Comparison of ENCODE assay signal across 9 cellular contexts in genomic region chr5:95283761-95284511, GRCh38. TPM values are rescaled to one million over a fixed set of nuclear protein-coding genes. Genes with fewer than 3 reads are reported as not detected.
A peak's percentile ranks its signal among the peaks of the same experiment; 100 is the strongest.
DNase-seq lines count a peak whose midpoint lies in the region; ATAC-seq and TF ChIP-seq lines count a peak whose summit lies in the region.
"Had no signal": no experiment of that assay in that cellular context is flagged by ENCODE, and none has a peak within 500 bp of the region (broad histone marks: within the 10 kb centered on the region; RNA-seq: fewer than 3 reads in every experiment).

No MANE protein-coding gene starts in this region.

- H3K27me3 ChIP-seq in naive thymus-derived CD4-positive, alpha-beta T cell (ENCODE audit: control insufficient read depth in 2 of 2, insufficient read depth in 2 of 2, low read length in 2 of 2), result peaks cover 8 to 13% of the 10 kb centered on the region in 2 donors

- CTCF ChIA-PET in naive thymus-derived CD4-positive, alpha-beta T cell (lab: Charles Lee), result interaction anchor here (0.6 kb wide), 1 partner anchor 205 kb away, joined by 8 read pairs; no protein-coding TSS in a partner anchor

- intact Hi-C loops in naive thymus-derived CD4-positive, alpha-beta T cell (cut with micrococcal nuclease), result loop anchor here in 1 of 2 donors (5.0 kb wide), 1 partner anchor 563 kb away; no protein-coding TSS in a partner anchor

- H3K27ac Mint-ChIP-seq in naive thymus-derived CD4-positive, alpha-beta T cell, result no peak overlapping the region
- H3K27ac Mint-ChIP-seq: CD4-positive, alpha-beta memory T cell had no signal

- TF ChIP-seq EP300 in Ishikawa (IDR thresholded peaks at IDR 0.05; ENCODE audit: borderline replicate concordance), result no peak

- peaks cover 0 to 17% (median 11%) of the 10 kb centered on the region in 7 donors for H3K4me1 Mint-ChIP-seq in naive thymus-derived CD4-positive, alpha-beta T cell

- H3K4me3 Mint-ChIP-seq in naive thymus-derived CD4-positive, alpha-beta T cell, result peak overlapping the region in 7 of 10 donors; percentile 38 to 82 (median 78)

- POLR2A ChIA-PET in naive thymus-derived CD4-positive, alpha-beta T cell (lab: Charles Lee), result no interaction called here

- DNase-seq in NCI-H187 (lab: John Stamatoyannopoulos, UW) (peak; percentile 13 to 43), NCI-H187 treated with DMSO at 0.1 percent for 48 hours (lab: John Stamatoyannopoulos, UW) (no peak), UCSD-AML1 (lab: John Stamatoyannopoulos, UW; ENCODE audit: unreplicated experiment) (peak; percentile 58)
- DNase-seq in naive thymus-derived CD4-positive, alpha-beta T cell, result peak in 7 of 9 donors; percentile 4 to 33 (median 15)
- no peak for DNase-seq in effector CD8-positive, alpha-beta T cell (lab: John Stamatoyannopoulos, UW)

- ATAC-seq in GM21447 (IDR thresholded peaks at IDR 0.05; ENCODE audit: unreplicated experiment) (peak; percentile 60), esophagus mucosa (peak; percentile 53)
- ATAC-seq in naive thymus-derived CD4-positive, alpha-beta T cell, result peak; percentile 74

- H3K4me3 ChIP-seq in naive thymus-derived CD4-positive, alpha-beta T cell (ENCODE audit: low read length), result peak overlapping the region; percentile 40

- peaks cover 56 to 74% (median 66%) of the 10 kb centered on the region in 5 donors for H3K27me3 Mint-ChIP-seq in naive thymus-derived CD4-positive, alpha-beta T cell

- no peaks in the 10 kb centered on the region for H3K36me3 ChIP-seq in naive thymus-derived CD4-positive, alpha-beta T cell (ENCODE audit: control insufficient read depth in 2 of 3, insufficient read depth in 3 of 3, low read length in 3 of 3)

- H3K27ac ChIP-seq in naive thymus-derived CD4-positive, alpha-beta T cell (ENCODE audit: low read depth, low read length), result no peak overlapping the region

- peaks cover 0 to 4% (median 0%) of the 10 kb centered on the region in 11 donors for H3K9me3 Mint-ChIP-seq in naive thymus-derived CD4-positive, alpha-beta T cell

- H3K9me3 ChIP-seq in naive thymus-derived CD4-positive, alpha-beta T cell (ENCODE audit: control insufficient read depth in 2 of 3, low read length in 3 of 3), result no peaks in the 10 kb centered on the region

- peak; percentile 21; the same call in 1 of the 2 replicates for TF ChIP-seq RAD21 in Ishikawa (IDR thresholded peaks at IDR 0.05; ENCODE audit: low read depth)

- H3K36me3 Mint-ChIP-seq in naive thymus-derived CD4-positive, alpha-beta T cell, result peaks cover 0 to 4% (median 0%) of the 10 kb centered on the region in 5 donors
- H3K36me3 Mint-ChIP-seq: CD4-positive, alpha-beta memory T cell had no signal

- H3K4me1 ChIP-seq in naive thymus-derived CD4-positive, alpha-beta T cell (ENCODE audit: control insufficient read depth in 2 of 2, insufficient read depth in 2 of 2, low read length in 2 of 2), result no peaks in the 10 kb centered on the region

TF ChIP-seq in Ishikawa, 13 proteins besides CTCF, POLR2A, EP300 and RAD21:
- TF ChIP-seq EGR1 (IDR thresholded peaks at IDR 0.05) (no peak), CREB1 (IDR thresholded peaks at IDR 0.05; ENCODE audit: low read depth) (no peak), TAF1 (IDR thresholded peaks at IDR 0.05; ENCODE audit: low read depth) (no peak), TEAD4 (IDR thresholded peaks at IDR 0.05) (no peak), TCF12 (IDR thresholded peaks at IDR 0.05; ENCODE audit: low read depth) (no peak), REST (IDR thresholded peaks at IDR 0.05; ENCODE audit: low read depth) (no peak)

RNA-seq across cellular contexts. Expression of gene MCTP1, which starts 1.0 kb away (rescaled TPM):
- total RNA-seq in esophagus mucosa, result 4.6 TPM
- 10 to 100 TPM in 1 of 5 experiments, 1 to 10 TPM in 3, not detected in 1; 1.9 to 38.9 (median 4.2) TPM for total RNA-seq in naive thymus-derived CD4-positive, alpha-beta T cell
- 1 to 10 TPM in 1 of 2 donors, under 1 TPM in 1; 0.75 to 1.2 TPM for polyA plus RNA-seq in naive thymus-derived CD4-positive, alpha-beta T cell

Comparison
In these comparisons a context has a peak if more than half of its experiments do, and no peak if none do; other contexts are left out.
1. DNase-seq: peak in NCI-H187 (2 of 2), UCSD-AML1 (single experiment) and naive thymus-derived CD4-positive, alpha-beta T cell (7 of 9); none in NCI-H187 treated with DMSO at 0.1 percent for 48 hours (single experiment) and effector CD8-positive, alpha-beta T cell (single experiment).
2. Peak in every context shown above with its lines, with median percentiles within 50 percentile points of each other: ATAC-seq.